Comparison of ENCODE assay signal across 15 cellular contexts in the genomic region with DNA sequence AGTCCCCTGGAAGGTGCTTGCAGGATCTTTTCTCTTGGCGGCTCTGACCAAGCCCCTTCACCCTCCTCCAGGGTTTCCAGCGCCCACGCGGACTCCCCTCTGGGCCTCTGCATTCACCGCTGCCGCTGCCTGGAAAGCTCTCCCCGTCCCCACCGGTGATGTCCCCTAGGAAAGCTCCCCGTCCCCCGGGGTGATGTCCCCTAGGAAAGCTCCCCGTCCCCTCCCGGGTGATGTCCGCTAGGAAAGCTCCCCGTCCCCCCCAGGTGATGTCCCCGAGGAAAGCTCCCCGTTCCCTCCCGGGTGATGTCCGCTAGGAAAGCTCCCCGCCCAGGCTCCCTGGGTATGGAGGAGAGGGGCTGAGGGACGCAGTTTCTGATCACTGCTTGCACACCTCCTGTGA. TPM values are rescaled to one million over a fixed set of nuclear protein-coding genes. Genes with fewer than 3 reads are reported as not detected.
A peak's percentile ranks its signal among the peaks of the same experiment; 100 is the strongest.
DNase-seq lines count a peak whose midpoint lies in the region; ATAC-seq, FAIRE-seq and TF ChIP-seq lines count a peak whose summit lies in the region.
"Had no signal": no experiment of that assay in that cellular context is flagged by ENCODE, and none has a peak within 500 bp of the region (broad histone marks: within the 10 kb centered on the region; RNA-seq: fewer than 3 reads in every experiment).

No MANE protein-coding gene starts in this region.

- TF ChIP-seq CTCF in glutamatergic neuron (IDR thresholded peaks at IDR 0.05; ENCODE audit: partially characterized antibody, unreplicated experiment), result no peak

- intact Hi-C loops in cardiac septum (cut with DNase I) (no loop called here), left cardiac atrium (cut with DNase I) (loop anchor here in 1 of 2 donors (5.0 kb wide), 1 partner anchor 51 kb away; no protein-coding TSS in a partner anchor)

- no peak for FAIRE-seq in H54 (lab: Jason Lieb, UNC)

- peaks cover 3% of the 10 kb centered on the region for H3K4me1 Mint-ChIP-seq in glutamatergic neuron (ENCODE audit: low read depth, unreplicated experiment)
- H3K4me1 Mint-ChIP-seq in stimulated activated effector memory CD8-positive, alpha-beta T cell treated with anti-CD3 and anti-CD28 coated beads, Interleukin-12 subunit alpha, Interleukin-12 subunit beta, amount 100 ng/mL, for 72 hours, result peaks cover 81% of the 10 kb centered on the region

- H3K36me3 Mint-ChIP-seq in glutamatergic neuron (ENCODE audit: unreplicated experiment), result peaks cover 7% of the 10 kb centered on the region
- H3K36me3 Mint-ChIP-seq in stimulated activated effector memory CD8-positive, alpha-beta T cell treated with anti-CD3 and anti-CD28 coated beads, Interleukin-12 subunit alpha, Interleukin-12 subunit beta, amount 100 ng/mL, for 72 hours, result peaks cover 80% of the 10 kb centered on the region

- no peak overlapping the region for H3K4me3 Mint-ChIP-seq in glutamatergic neuron (ENCODE audit: unreplicated experiment)
- peak overlapping the region; percentile 31 for H3K4me3 Mint-ChIP-seq in stimulated activated effector memory CD8-positive, alpha-beta T cell treated with anti-CD3 and anti-CD28 coated beads, Interleukin-12 subunit alpha, Interleukin-12 subunit beta, amount 100 ng/mL, for 72 hours

- ATAC-seq in left cardiac atrium (no peak), HG02763 (IDR thresholded peaks at IDR 0.05; ENCODE audit: unreplicated experiment) (no peak)
- ATAC-seq in stimulated activated effector memory CD8-positive, alpha-beta T cell treated with anti-CD3 and anti-CD28 coated beads, Interleukin-12 subunit alpha, Interleukin-12 subunit beta, amount 100 ng/mL, for 72 hours, result no peak

- peaks cover 5% of the 10 kb centered on the region for H3K27me3 Mint-ChIP-seq in glutamatergic neuron (ENCODE audit: unreplicated experiment)
- H3K27me3 Mint-ChIP-seq: stimulated activated naive CD8-positive, alpha-beta T cell treated with anti-CD3 and anti-CD28 coated beads, Interleukin-15, Interleukin-2, amounts not matched to agents 100 ng/mL and 50 ng/mL, for 24 hours had no signal

- H3K9me3 Mint-ChIP-seq in glutamatergic neuron (ENCODE audit: unreplicated experiment), result peaks cover 12% of the 10 kb centered on the region
- no peaks in the 10 kb centered on the region for H3K9me3 Mint-ChIP-seq in stimulated activated effector memory CD8-positive, alpha-beta T cell treated with anti-CD3 and anti-CD28 coated beads, Interleukin-12 subunit alpha, Interleukin-12 subunit beta, amount 100 ng/mL, for 72 hours
- H3K9me3 Mint-ChIP-seq: stimulated activated naive CD8-positive, alpha-beta T cell treated with anti-CD3 and anti-CD28 coated beads, Interleukin-15, Interleukin-2, amounts not matched to agents 100 ng/mL and 50 ng/mL, for 24 hours had no signal

- peak overlapping the region; percentile 72 for H3K27ac Mint-ChIP-seq in glutamatergic neuron (ENCODE audit: unreplicated experiment)
- H3K27ac Mint-ChIP-seq in stimulated activated effector memory CD8-positive, alpha-beta T cell treated with anti-CD3 and anti-CD28 coated beads, Interleukin-12 subunit alpha, Interleukin-12 subunit beta, amount 100 ng/mL, for 72 hours, result peak overlapping the region; percentile 75

- no peak for TF ChIP-seq POLR2A in H54 (IDR thresholded peaks at IDR 0.05; ENCODE audit: low read depth, low read length)

- DNase-seq in cardiac septum (ENCODE audit: low spot score) (peak; percentile 66), left cardiac atrium (no peak), glutamatergic neuron (no peak), H54 (ENCODE audit: insufficient read length, low spot score) (no peak)
- DNase-seq in activated CD8-positive, alpha-beta memory T cell treated with anti-CD3 and anti-CD28 coated beads, Interleukin-2, amount 50 U/mL, for 4 hours, result peak; percentile 11
- no peak for DNase-seq in stimulated activated effector memory CD8-positive, alpha-beta T cell treated with anti-CD3 and anti-CD28 coated beads, Interleukin-12 subunit alpha, Interleukin-12 subunit beta, amount 100 ng/mL, for 72 hours (ENCODE audit: low spot score in 2 of 2)
- no peak for DNase-seq in stimulated activated CD4-positive, alpha-beta T cell treated with anti-CD3 and anti-CD28 coated beads, Interleukin-4, amount 100 ng/mL, for 4 hours
- DNase-seq: activated gamma-delta T cell treated with Interleukin-2 at 50 U/mL for 16 hours; effector CD4-positive, alpha-beta T cell; GDM1; lower lobe of right lung; T1000 had no signal

RNA-seq across cellular contexts. Expression of a gene that starts 27.9 kb away (rescaled TPM):
- 1.2 TPM for total RNA-seq in cardiac septum
- total RNA-seq in left cardiac atrium, result 1 to 10 TPM; 1.6 to 2.6 TPM
- total RNA-seq in glutamatergic neuron (ENCODE audit: unreplicated experiment), result 1.3 TPM
- total RNA-seq: foreskin keratinocyte had no signal

Comparison
In these comparisons a context has a peak if more than half of its experiments do, and no peak if none do; other contexts are left out.
1. DNase-seq: peak in cardiac septum (single experiment) and activated CD8-positive, alpha-beta memory T cell treated with anti-CD3 and anti-CD28 coated beads, Interleukin-2, amount 50 U/mL, for 4 hours (single experiment); none in left cardiac atrium (single experiment), glutamatergic neuron (single experiment), stimulated activated effector memory CD8-positive, alpha-beta T cell treated with anti-CD3 and anti-CD28 coated beads, Interleukin-12 subunit alpha, Interleukin-12 subunit beta, amount 100 ng/mL, for 72 hours (0 of 2), H54 (single experiment) and stimulated activated CD4-positive, alpha-beta T cell treated with anti-CD3 and anti-CD28 coated beads, Interleukin-4, amount 100 ng/mL, for 4 hours (0 of 2).